ENCODE assay signal across 8 cellular contexts in genomic region chr9:34612788-34613390, GRCh38. TPM values are rescaled to one million over a fixed set of nuclear protein-coding genes. Genes with fewer than 3 reads are reported as not detected.
DNase-seq lines count a peak whose midpoint lies in the region; ATAC-seq, FAIRE-seq and TF ChIP-seq lines count a peak whose summit lies in the region.

No MANE protein-coding gene starts in this region.

- peak overlapping the region; percentile 94 for H3K4me3 ChIP-seq in astrocyte (ENCODE audit: insufficient read depth, low read depth, low read length)

- H3K27me3 Mint-ChIP-seq in T-helper 17 cell, result no peaks in the 10 kb centered on the region
- peaks cover 2% of the 10 kb centered on the region for H3K27me3 Mint-ChIP-seq in astrocyte (ENCODE audit: low read depth, unreplicated experiment)

- peak overlapping the region; percentile 52 for H3K27ac ChIP-seq in astrocyte (ENCODE audit: low read depth, low read length)

- peaks cover 3% of the 10 kb centered on the region for H4K20me1 ChIP-seq in astrocyte (ENCODE audit: insufficient read depth, low read length)

- H3K36me3 ChIP-seq in astrocyte (ENCODE audit: insufficient read depth, low read length), result peaks cover 8% of the 10 kb centered on the region

- peak overlapping the region; percentile 100 for H3K4me2 ChIP-seq in astrocyte (ENCODE audit: low read length)

- H3K9me3 Mint-ChIP-seq in astrocyte (ENCODE audit: unreplicated experiment), result no peaks in the 10 kb centered on the region

- peaks cover 12% of the 10 kb centered on the region for H3K79me2 ChIP-seq in astrocyte (ENCODE audit: insufficient read depth, low read length)

- peak overlapping the region; percentile 93 for H3K27ac Mint-ChIP-seq in T-helper 17 cell
- peak overlapping the region; percentile 82 for H3K27ac Mint-ChIP-seq in astrocyte (ENCODE audit: unreplicated experiment)

- H3K4me3 Mint-ChIP-seq in T-helper 17 cell, result peak overlapping the region; percentile 94
- peak overlapping the region; percentile 80 for H3K4me3 Mint-ChIP-seq in astrocyte (ENCODE audit: unreplicated experiment)

- TF ChIP-seq CTCF in AG09319 (IDR thresholded peaks at IDR 0.05; ENCODE audit: low read depth, low read length) (peak; percentile 90), astrocyte (IDR thresholded peaks at IDR 0.05; ENCODE audit: insufficient read depth, low read depth, low read length) (peak; percentile 82)

- DNase-seq in AG09319 (ENCODE audit: extremely low read depth, low read depth) (peak; percentile 38), GM19240 (ENCODE audit: insufficient read length, low spot score) (peak; percentile 47), NCI-H1105 treated with DMSO at 0.1 percent for 48 hours (lab: John Stamatoyannopoulos, UW) (peak; percentile 75), T-helper 17 cell (peak; percentile 49 to 55 (median 54)), astrocyte (ENCODE audit: low read depth) (peak; percentile 38), hepatic stellate cell (ENCODE audit: low spot score) (peak; percentile 82), pulmonary artery endothelial cell (ENCODE audit: low read depth, low spot score) (peak; percentile 35)

- H2AFZ ChIP-seq in astrocyte (ENCODE audit: low read depth, low read length), result peak overlapping the region; percentile 97

- no peak for FAIRE-seq in astrocyte (lab: Jason Lieb, UNC)

- ATAC-seq in T-helper 17 cell, result peak; percentile 49
- ATAC-seq in HG02885 (IDR thresholded peaks at IDR 0.05; ENCODE audit: poor library complexity, unreplicated experiment), result no peak

- peak overlapping the region; percentile 97 for H3K9ac ChIP-seq in astrocyte (ENCODE audit: low read length)

- no peaks in the 10 kb centered on the region for H3K27me3 ChIP-seq in astrocyte (ENCODE audit: insufficient read depth, low read length)

- H3K36me3 Mint-ChIP-seq in T-helper 17 cell (ENCODE audit: low read depth) (peaks cover 11% of the 10 kb centered on the region), astrocyte (ENCODE audit: low read depth, unreplicated experiment) (peaks cover 23% of the 10 kb centered on the region)

- peaks cover 15% of the 10 kb centered on the region for H3K4me1 ChIP-seq in astrocyte (ENCODE audit: insufficient read depth, low read length)

- H3K9me3 ChIP-seq in T-helper 17 cell (ENCODE audit: control insufficient read depth, low read length, poor library complexity, severe bottlenecking) (no peaks in the 10 kb centered on the region), astrocyte (ENCODE audit: insufficient read depth, low read depth, low read length) (no peaks in the 10 kb centered on the region)

- H3K4me1 Mint-ChIP-seq in T-helper 17 cell (peaks cover 28% of the 10 kb centered on the region), astrocyte (ENCODE audit: low read depth, unreplicated experiment) (peaks cover 6% of the 10 kb centered on the region)

RNA-seq across cellular contexts. Expression of gene RPP25L, which starts 1.0 kb away (rescaled TPM):
- total RNA-seq in T-helper 17 cell, result 1 to 10 TPM; 8.3 to 9.0 TPM
- total RNA-seq in astrocyte, result 13.9 TPM in 2 replicates
- total RNA-seq in pulmonary artery endothelial cell, result 20.1 and 22.4 TPM in 2 replicates

RNA-seq across cellular contexts. Expression of gene DCTN3, which starts 7.4 kb away (rescaled TPM):
- total RNA-seq in T-helper 17 cell (10 to 100 TPM; 76.4 to 82.4 TPM), astrocyte (93.0 and 94.8 TPM in 2 replicates), pulmonary artery endothelial cell (101 and 107 TPM in 2 replicates)

RNA-seq across cellular contexts. Expression of gene ARID3C, which starts 16.0 kb away (rescaled TPM):
- total RNA-seq in T-helper 17 cell (under 1 TPM in 1 of 2 donors, not detected in 1; 0.27 TPM), astrocyte (0.16 and 0.19 TPM in 2 replicates), pulmonary artery endothelial cell (0.07 and 0.13 TPM in 2 replicates)

RNA-seq across cellular contexts. Expression of gene CNTFR, which starts 23.4 kb away (rescaled TPM):
- total RNA-seq in T-helper 17 cell, result not detected
- 6.6 and 7.4 TPM in 2 replicates for total RNA-seq in astrocyte
- total RNA-seq in pulmonary artery endothelial cell, result not detected in 2 replicates

RNA-seq across cellular contexts. Expression of gene SIGMAR1, which starts 24.7 kb away (rescaled TPM):
- total RNA-seq in T-helper 17 cell (10 to 100 TPM; 30.2 to 39.4 TPM), astrocyte (73.2 and 81.3 TPM in 2 replicates), pulmonary artery endothelial cell (59.9 and 66.2 TPM in 2 replicates)
